Comparison of ENCODE assay signal across 1 cellular context in genomic region chr15:96126859-96127258, GRCh38.
TF ChIP-seq lines count a peak whose summit lies in the region.

No MANE protein-coding gene starts in this region.

TF ChIP-seq in WTC11, 78 proteins besides CTCF, POLR2A, EP300 and RAD21 (continued from another document):
- TF ChIP-seq PREB (CRISPR knock-in tag; IDR thresholded peaks at IDR 0.05; ENCODE audit: borderline replicate concordance) (no peak), STAT6 (CRISPR knock-in tag; conservative IDR thresholded peaks at IDR 0.05; ENCODE audit: low read depth) (no peak)
- TF ChIP-seq, protein P1, sequence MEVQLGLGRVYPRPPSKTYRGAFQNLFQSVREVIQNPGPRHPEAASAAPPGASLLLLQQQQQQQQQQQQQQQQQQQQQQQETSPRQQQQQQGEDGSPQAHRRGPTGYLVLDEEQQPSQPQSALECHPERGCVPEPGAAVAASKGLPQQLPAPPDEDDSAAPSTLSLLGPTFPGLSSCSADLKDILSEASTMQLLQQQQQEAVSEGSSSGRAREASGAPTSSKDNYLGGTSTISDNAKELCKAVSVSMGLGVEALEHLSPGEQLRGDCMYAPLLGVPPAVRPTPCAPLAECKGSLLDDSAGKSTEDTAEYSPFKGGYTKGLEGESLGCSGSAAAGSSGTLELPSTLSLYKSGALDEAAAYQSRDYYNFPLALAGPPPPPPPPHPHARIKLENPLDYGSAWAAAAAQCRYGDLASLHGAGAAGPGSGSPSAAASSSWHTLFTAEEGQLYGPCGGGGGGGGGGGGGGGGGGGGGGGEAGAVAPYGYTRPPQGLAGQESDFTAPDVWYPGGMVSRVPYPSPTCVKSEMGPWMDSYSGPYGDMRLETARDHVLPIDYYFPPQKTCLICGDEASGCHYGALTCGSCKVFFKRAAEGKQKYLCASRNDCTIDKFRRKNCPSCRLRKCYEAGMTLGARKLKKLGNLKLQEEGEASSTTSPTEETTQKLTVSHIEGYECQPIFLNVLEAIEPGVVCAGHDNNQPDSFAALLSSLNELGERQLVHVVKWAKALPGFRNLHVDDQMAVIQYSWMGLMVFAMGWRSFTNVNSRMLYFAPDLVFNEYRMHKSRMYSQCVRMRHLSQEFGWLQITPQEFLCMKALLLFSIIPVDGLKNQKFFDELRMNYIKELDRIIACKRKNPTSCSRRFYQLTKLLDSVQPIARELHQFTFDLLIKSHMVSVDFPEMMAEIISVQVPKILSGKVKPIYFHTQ (CRISPR knock-in tag; IDR thresholded peaks at IDR 0.05): no peak
- TF ChIP-seq, protein P2, sequence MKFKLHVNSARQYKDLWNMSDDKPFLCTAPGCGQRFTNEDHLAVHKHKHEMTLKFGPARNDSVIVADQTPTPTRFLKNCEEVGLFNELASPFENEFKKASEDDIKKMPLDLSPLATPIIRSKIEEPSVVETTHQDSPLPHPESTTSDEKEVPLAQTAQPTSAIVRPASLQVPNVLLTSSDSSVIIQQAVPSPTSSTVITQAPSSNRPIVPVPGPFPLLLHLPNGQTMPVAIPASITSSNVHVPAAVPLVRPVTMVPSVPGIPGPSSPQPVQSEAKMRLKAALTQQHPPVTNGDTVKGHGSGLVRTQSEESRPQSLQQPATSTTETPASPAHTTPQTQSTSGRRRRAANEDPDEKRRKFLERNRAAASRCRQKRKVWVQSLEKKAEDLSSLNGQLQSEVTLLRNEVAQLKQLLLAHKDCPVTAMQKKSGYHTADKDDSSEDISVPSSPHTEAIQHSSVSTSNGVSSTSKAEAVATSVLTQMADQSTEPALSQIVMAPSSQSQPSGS (CRISPR knock-in tag; IDR thresholded peaks at IDR 0.05; ENCODE audit: borderline replicate concordance, low read depth): no peak
